Comparison of ENCODE assay signal across 8 cellular contexts in genomic region chr6:11975353-11975977, GRCh38. TPM values are rescaled to one million over a fixed set of nuclear protein-coding genes. Genes with fewer than 3 reads are reported as not detected.
DNase-seq lines count a peak whose midpoint lies in the region; ATAC-seq and TF ChIP-seq lines count a peak whose summit lies in the region.

No MANE protein-coding gene starts in this region.

- no peaks in the 10 kb centered on the region for H3K9me3 Mint-ChIP-seq in progenitor cell of endocrine pancreas (ENCODE audit: low read depth)

- H3K36me3 Mint-ChIP-seq in progenitor cell of endocrine pancreas (ENCODE audit: insufficient read depth): no peaks in the 10 kb centered on the region

- TF ChIP-seq CTCF in progenitor cell of endocrine pancreas (IDR thresholded peaks at IDR 0.05; ENCODE audit: unreplicated experiment): no peak

- DNase-seq in NAMALWA (ENCODE audit: low spot score): peak; percentile 60
- DNase-seq in cardiac septum (ENCODE audit: low spot score): peak; percentile 77
- no peak for DNase-seq in NCI-H187 treated with DMSO at 0.1 percent for 48 hours (lab: John Stamatoyannopoulos, UW)
- no peak for DNase-seq in H7
- DNase-seq in progenitor cell of endocrine pancreas (ENCODE audit: low spot score, unreplicated experiment): no peak
- no peak for DNase-seq in NCI-H1092 treated with DMSO at 0.1 percent for 48 hours (lab: John Stamatoyannopoulos, UW)

- no peaks in the 10 kb centered on the region for H3K36me3 ChIP-seq in H7 (replicated peaks; ENCODE audit: control insufficient read depth, insufficient read depth, low read length)

- no peak overlapping the region for H3K4me3 Mint-ChIP-seq in progenitor cell of endocrine pancreas (ENCODE audit: low read depth)

- ATAC-seq in GM18517 (IDR thresholded peaks at IDR 0.05; ENCODE audit: unreplicated experiment) (peak; percentile 83), GM21786 (IDR thresholded peaks at IDR 0.05; ENCODE audit: unreplicated experiment) (peak; percentile 88)

- no peak overlapping the region for H3K27ac Mint-ChIP-seq in progenitor cell of endocrine pancreas

- H3K27me3 ChIP-seq in H7 (ENCODE audit: control insufficient read depth, insufficient read depth, low read length): no peaks in the 10 kb centered on the region

- no peak overlapping the region for H3K4me3 ChIP-seq in H7 (ENCODE audit: insufficient read depth, low read depth, low read length)

- H3K4me1 Mint-ChIP-seq in progenitor cell of endocrine pancreas (ENCODE audit: low read depth): peaks cover 2% of the 10 kb centered on the region

- H3K27me3 Mint-ChIP-seq in progenitor cell of endocrine pancreas: peaks cover 5% of the 10 kb centered on the region

- intact Hi-C loops in cardiac septum (cut with DNase I): no loop called here

RNA-seq across cellular contexts. Expression of gene HIVEP1, which starts 36.6 kb away (rescaled TPM):
- total RNA-seq in cardiac septum (17.8 TPM), progenitor cell of endocrine pancreas (29.8 and 35.7 TPM in 2 replicates)
- 13.3 and 16.0 TPM in 2 replicates for total RNA-seq in H7 (2014; rRNA removed; shearing (Covaris generic))

Comparison
In these comparisons a context has a peak if more than half of its experiments do, and no peak if none do; other contexts are left out.
1. DNase-seq: peak in NAMALWA (single experiment) and cardiac septum (single experiment); none in NCI-H187 treated with DMSO at 0.1 percent for 48 hours (single experiment), H7 (single experiment), progenitor cell of endocrine pancreas (single experiment) and NCI-H1092 treated with DMSO at 0.1 percent for 48 hours (single experiment).